ENCODE assay signal across 14 cellular contexts in the genomic region with DNA sequence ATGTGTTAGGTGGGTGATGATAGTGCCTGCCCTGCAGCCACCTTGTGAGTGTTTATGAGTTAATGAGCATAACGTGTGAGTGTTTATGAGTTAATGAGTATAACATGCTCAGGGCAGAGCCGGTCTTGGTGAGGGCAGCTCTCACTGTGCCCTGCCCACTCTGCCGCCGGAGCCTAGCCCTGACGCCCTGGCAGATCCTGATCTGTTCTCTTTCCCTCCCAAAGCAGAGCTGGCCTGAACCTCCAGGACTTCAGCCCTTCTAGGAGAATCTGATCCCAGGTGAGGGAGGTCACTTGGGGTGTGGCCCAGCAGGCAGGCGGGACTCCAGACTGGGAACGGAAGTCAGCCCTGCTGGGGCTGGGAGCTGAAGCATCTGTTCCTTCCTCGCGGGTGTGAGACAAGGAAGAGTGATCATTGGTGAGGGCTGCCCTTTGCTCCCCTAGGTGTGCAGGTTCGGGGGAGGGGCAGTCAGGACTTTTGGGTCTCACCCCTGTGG. TPM values are rescaled to one million over a fixed set of nuclear protein-coding genes. Genes with fewer than 3 reads are reported as not detected.
DNase-seq lines count a peak whose midpoint lies in the region; ATAC-seq, FAIRE-seq and TF ChIP-seq lines count a peak whose summit lies in the region.
"Had no signal": no experiment of that assay in that cellular context is flagged by ENCODE, and none has a peak within 500 bp of the region (broad histone marks: within the 10 kb centered on the region; RNA-seq: fewer than 3 reads in every experiment).

No MANE protein-coding gene starts in this region.

- H3K4me2 ChIP-seq in GM23338: no peak overlapping the region
- no peak overlapping the region for H3K4me2 ChIP-seq in osteoblast (ENCODE audit: insufficient read depth, low read length)

- H2AFZ ChIP-seq in GM23338 (no peak overlapping the region), osteoblast (ENCODE audit: low read length) (no peak overlapping the region)

- ATAC-seq in GM23338: no peak
- peak; percentile 59 for ATAC-seq in esophagus mucosa
- ATAC-seq in GM21723 (IDR thresholded peaks at IDR 0.05; ENCODE audit: unreplicated experiment): no peak
- no peak for ATAC-seq in GM19397 (IDR thresholded peaks at IDR 0.05; ENCODE audit: unreplicated experiment)
- no peak for ATAC-seq in gastrocnemius medialis

- no peak overlapping the region for H3K4me3 ChIP-seq in GM23338
- no peak overlapping the region for H3K4me3 ChIP-seq in osteoblast (ENCODE audit: insufficient read depth, low read length)
- no peak overlapping the region for H3K4me3 ChIP-seq in gastrocnemius medialis
- H3K4me3 ChIP-seq: SK-N-MC had no signal

- H3K4me1 Mint-ChIP-seq in GM23338: peaks cover 28% of the 10 kb centered on the region

- peak overlapping the region; percentile 32; the same call in 1 of the 2 replicates for H3K27ac ChIP-seq in GM23338 (ENCODE audit: low read depth)
- no peak overlapping the region for H3K27ac ChIP-seq in osteoblast (ENCODE audit: low read depth, low read length)
- H3K27ac ChIP-seq in gastrocnemius medialis: no peak overlapping the region
- H3K27ac ChIP-seq: SK-N-MC had no signal

- H3K9me3 Mint-ChIP-seq in GM23338: no peaks in the 10 kb centered on the region; the same call in 2 of the 3 replicates
- H3K9me3 Mint-ChIP-seq: activated B cell treated with CpG ODN at 0.5 μM for 24 hours; dendritic cell treated with granulocyte-macrophage colony-stimulating factor and Interleukin-4, amounts not matched to agents 40 ng/mL and 50 ng/mL, for 4 days had no signal

- no peak for TF ChIP-seq POLR2A in gastrocnemius medialis (IDR thresholded peaks at IDR 0.05)

- H3K27ac Mint-ChIP-seq in GM23338: peak overlapping the region; percentile 68; the same call in 1 of the 2 replicates
- H3K27ac Mint-ChIP-seq: activated B cell treated with CpG ODN at 0.5 μM for 24 hours; dendritic cell treated with granulocyte-macrophage colony-stimulating factor and Interleukin-4, amounts not matched to agents 40 ng/mL and 50 ng/mL, for 4 days had no signal

- TF ChIP-seq CTCF in GM23338 (conservative IDR thresholded peaks at IDR 0.05; ENCODE audit: low read depth in 2 of 2): no peak
- TF ChIP-seq CTCF in osteoblast (IDR thresholded peaks at IDR 0.05; ENCODE audit: extremely low read depth, low read depth, low read length): no peak
- no peak for TF ChIP-seq CTCF in gastrocnemius medialis (IDR thresholded peaks at IDR 0.05 in 4 of 5, conservative IDR thresholded peaks at IDR 0.05 in 1 of 5)

- H3F3A ChIP-seq in GM23338 (replicated peaks; ENCODE audit: low read depth): 0 out of 2 replicates have a peak, but pooled peaks cover 8% of the 10 kb centered on the region

- H3K36me3 ChIP-seq in GM23338 (ENCODE audit: insufficient read depth) (peaks cover 28% of the 10 kb centered on the region), osteoblast (ENCODE audit: insufficient read depth, low read length) (peaks cover 40% of the 10 kb centered on the region), gastrocnemius medialis (no peaks in the 10 kb centered on the region)

- H3K79me2 ChIP-seq in GM23338 (replicated peaks; ENCODE audit: insufficient read depth) (peaks cover 55% of the 10 kb centered on the region), osteoblast (ENCODE audit: insufficient read depth, low read length) (peaks cover 49% of the 10 kb centered on the region)

- no peak for FAIRE-seq in urothelium cell line (lab: Jason Lieb, UNC)

- H4K20me1 ChIP-seq in GM23338 (replicated peaks; ENCODE audit: insufficient read depth) (peaks cover 34% of the 10 kb centered on the region), osteoblast (ENCODE audit: insufficient read depth, low read length) (peaks cover 31% of the 10 kb centered on the region)

- no peaks in the 10 kb centered on the region for H3K27me3 ChIP-seq in GM23338 (ENCODE audit: insufficient read depth)
- no peaks in the 10 kb centered on the region for H3K27me3 ChIP-seq in osteoblast (ENCODE audit: insufficient read depth, low read length)
- peaks cover 13 to 18% (median 15%) of the 10 kb centered on the region in 3 donors for H3K27me3 ChIP-seq in gastrocnemius medialis

- H3K9me3 ChIP-seq in osteoblast (ENCODE audit: low read depth, low read length) (no peaks in the 10 kb centered on the region), gastrocnemius medialis (no peaks in the 10 kb centered on the region)

- intact Hi-C loops in gastrocnemius medialis (cut with DNase I; ENCODE audit: low total_unique reads): no loop called here

- DNase-seq in GM23338 (ENCODE audit: low spot score): no peak
- DNase-seq in NCI-H69 (lab: John Stamatoyannopoulos, UW): peak; percentile 27
- peak; percentile 65 for DNase-seq in osteoblast (ENCODE audit: insufficient read length, low spot score, missing footprints)
- no peak for DNase-seq in urothelium cell line (ENCODE audit: low spot score)
- DNase-seq in gastrocnemius medialis: no peak
- DNase-seq: activated B cell treated with CpG ODN at 0.5 μM for 24 hours, NCI-H1092 treated with DMSO at 0.1 percent for 48 hours had no signal

- no peak overlapping the region for H3K4me3 Mint-ChIP-seq in GM23338
- H3K4me3 Mint-ChIP-seq: activated B cell treated with CpG ODN at 0.5 μM for 24 hours; dendritic cell treated with granulocyte-macrophage colony-stimulating factor and Interleukin-4, amounts not matched to agents 40 ng/mL and 50 ng/mL, for 4 days had no signal

- peaks cover 21% of the 10 kb centered on the region for H3K27me3 Mint-ChIP-seq in GM23338 (ENCODE audit: insufficient read depth, low read depth, poor library complexity)

- H3K4me1 ChIP-seq in GM23338 (ENCODE audit: insufficient read depth) (peaks cover 18% of the 10 kb centered on the region), osteoblast (ENCODE audit: insufficient read depth, low read length) (peaks cover 39% of the 10 kb centered on the region), gastrocnemius medialis (peaks cover 0 to 4% of the 10 kb centered on the region in 2 donors)

- H3K36me3 Mint-ChIP-seq in GM23338 (ENCODE audit: low read depth): peaks cover 71% of the 10 kb centered on the region

- in situ Hi-C loops in gastrocnemius medialis (cut with MboI; ENCODE audit: low sequenced_read_pairs in 4 of 4): no loop called here

- no peaks in the 10 kb centered on the region for H3K9me2 ChIP-seq in GM23338 (ENCODE audit: insufficient read depth)

TF ChIP-seq in GM23338, 12 proteins besides CTCF, POLR2A, EP300 and RAD21 (continues in another document):
- TF ChIP-seq, protein P1, sequence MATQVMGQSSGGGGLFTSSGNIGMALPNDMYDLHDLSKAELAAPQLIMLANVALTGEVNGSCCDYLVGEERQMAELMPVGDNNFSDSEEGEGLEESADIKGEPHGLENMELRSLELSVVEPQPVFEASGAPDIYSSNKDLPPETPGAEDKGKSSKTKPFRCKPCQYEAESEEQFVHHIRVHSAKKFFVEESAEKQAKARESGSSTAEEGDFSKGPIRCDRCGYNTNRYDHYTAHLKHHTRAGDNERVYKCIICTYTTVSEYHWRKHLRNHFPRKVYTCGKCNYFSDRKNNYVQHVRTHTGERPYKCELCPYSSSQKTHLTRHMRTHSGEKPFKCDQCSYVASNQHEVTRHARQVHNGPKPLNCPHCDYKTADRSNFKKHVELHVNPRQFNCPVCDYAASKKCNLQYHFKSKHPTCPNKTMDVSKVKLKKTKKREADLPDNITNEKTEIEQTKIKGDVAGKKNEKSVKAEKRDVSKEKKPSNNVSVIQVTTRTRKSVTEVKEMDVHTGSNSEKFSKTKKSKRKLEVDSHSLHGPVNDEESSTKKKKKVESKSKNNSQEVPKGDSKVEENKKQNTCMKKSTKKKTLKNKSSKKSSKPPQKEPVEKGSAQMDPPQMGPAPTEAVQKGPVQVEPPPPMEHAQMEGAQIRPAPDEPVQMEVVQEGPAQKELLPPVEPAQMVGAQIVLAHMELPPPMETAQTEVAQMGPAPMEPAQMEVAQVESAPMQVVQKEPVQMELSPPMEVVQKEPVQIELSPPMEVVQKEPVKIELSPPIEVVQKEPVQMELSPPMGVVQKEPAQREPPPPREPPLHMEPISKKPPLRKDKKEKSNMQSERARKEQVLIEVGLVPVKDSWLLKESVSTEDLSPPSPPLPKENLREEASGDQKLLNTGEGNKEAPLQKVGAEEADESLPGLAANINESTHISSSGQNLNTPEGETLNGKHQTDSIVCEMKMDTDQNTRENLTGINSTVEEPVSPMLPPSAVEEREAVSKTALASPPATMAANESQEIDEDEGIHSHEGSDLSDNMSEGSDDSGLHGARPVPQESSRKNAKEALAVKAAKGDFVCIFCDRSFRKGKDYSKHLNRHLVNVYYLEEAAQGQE (IDR thresholded peaks at IDR 0.05; ENCODE audit: unreplicated experiment): no peak
- no peak for TF ChIP-seq EZH2phosphoT487 (IDR thresholded peaks at IDR 0.05; ENCODE audit: unreplicated experiment)

RNA-seq across cellular contexts. Expression of a gene that starts 5.7 kb away (rescaled TPM):
- total RNA-seq in GM23338 (2014; rRNA removed; shearing (Covaris generic)): 69.1 and 81.7 TPM in 2 replicates
- polyA plus RNA-seq in GM23338 (2016; fragmentation: Nextera tagmentation; extraction: Ambion mirVana): 40.2 and 41.7 TPM in 2 replicates
- total RNA-seq in esophagus mucosa (56.5 TPM), osteoblast (108 and 121 TPM in 2 replicates), gastrocnemius medialis (1 to 10 TPM; 1.4 to 3.9 (median 3.8) TPM)
- total RNA-seq: activated B cell treated with CpG ODN at 0.5 μM for 24 hours had no signal

RNA-seq across cellular contexts. Expression of a gene that starts 22.0 kb away (rescaled TPM):
- total RNA-seq in GM23338 (2014; rRNA removed; shearing (Covaris generic)): not detected in 2 replicates
- 0.42 TPM in 1 of 2 replicates, not detected in the other for polyA plus RNA-seq in GM23338 (2016; fragmentation: Nextera tagmentation; extraction: Ambion mirVana)
- not detected for total RNA-seq in esophagus mucosa
- total RNA-seq in osteoblast: not detected in 2 replicates
- under 1 TPM in 1 of 4 donors, not detected in 3; 0.33 TPM for total RNA-seq in gastrocnemius medialis
- total RNA-seq: activated B cell treated with CpG ODN at 0.5 μM for 24 hours, NCI-H460, omental fat pad had no signal

RNA-seq across cellular contexts. Expression of a gene that starts 28.3 kb away (rescaled TPM):
- total RNA-seq in GM23338 (2014; rRNA removed; shearing (Covaris generic)): 0.27 and 3.5 TPM in 2 replicates
- polyA plus RNA-seq in GM23338 (2016; fragmentation: Nextera tagmentation; extraction: Ambion mirVana): 0.11 and 0.16 TPM in 2 replicates
- total RNA-seq in esophagus mucosa (0.68 TPM), osteoblast (1.4 and 1.5 TPM in 2 replicates), gastrocnemius medialis (10 to 100 TPM in 3 of 4 donors, 1 to 10 TPM in 1; 7.8 to 17.2 (median 13.8) TPM)

RNA-seq across cellular contexts. Expression of a gene that starts 43.1 kb away (rescaled TPM):
- 2.3 and 3.9 TPM in 2 replicates for total RNA-seq in GM23338 (2014; rRNA removed; shearing (Covaris generic))
- 3.0 and 3.6 TPM in 2 replicates for polyA plus RNA-seq in GM23338 (2016; fragmentation: Nextera tagmentation; extraction: Ambion mirVana)
- total RNA-seq in esophagus mucosa (1.6 TPM), osteoblast (1.1 and 1.5 TPM in 2 replicates), gastrocnemius medialis (1 to 10 TPM; 1.2 to 2.4 (median 1.2) TPM)

Comparison
In these comparisons a context has a peak if more than half of its experiments do, and no peak if none do; other contexts are left out.
1. DNase-seq: peak in NCI-H69 (single experiment) and osteoblast (single experiment); none in GM23338 (single experiment), urothelium cell line (single experiment) and gastrocnemius medialis (0 of 2).
2. RNA of a gene that starts 5.7 kb away (total RNA-seq): 108 to 121 TPM in osteoblast, 69.1 to 81.7 TPM in GM23338 and 56.5 TPM in esophagus mucosa (single experiment); 1.4 to 3.9 TPM in gastrocnemius medialis; every median in the first group is over 10 times any median in the second.